In genomic region chr7:82154728-82155127, GRCh38 we compare ENCODE assay signal across 15 cellular contexts.
DNase-seq lines count a peak whose midpoint lies in the region; FAIRE-seq and TF ChIP-seq lines count a peak whose summit lies in the region.
"Had no signal": no experiment of that assay in that cellular context is flagged by ENCODE, and none has a peak within 500 bp of the region (broad histone marks: within the 10 kb centered on the region; RNA-seq: fewer than 3 reads in every experiment).

No MANE protein-coding gene starts in this region.

- no peaks in the 10 kb centered on the region for H3K79me1 ChIP-seq in H1 (ENCODE audit: low read depth, low read length)

- H3K23ac ChIP-seq in H1 (ENCODE audit: insufficient read length) = no peak overlapping the region

- TF ChIP-seq RAD21 in H1 (IDR thresholded peaks at IDR 0.05 in 1 of 2, conservative IDR thresholded peaks at IDR 0.05 in 1 of 2; ENCODE audit: low read depth in 2 of 2, low read length in 2 of 2) = no peak

- H2BK20ac ChIP-seq in H1 (ENCODE audit: low read length) = no peak overlapping the region

- no peak overlapping the region for H4K91ac ChIP-seq in H1 (replicated peaks; ENCODE audit: insufficient read length, low read length)

- no peaks in the 10 kb centered on the region for H4K20me1 ChIP-seq in H1 (replicated peaks in 1 of 2; ENCODE audit: control insufficient read depth in 1 of 2, insufficient read depth in 2 of 2, low read length in 2 of 2)

- H2AK5ac ChIP-seq in H1 (ENCODE audit: low read depth, low read length) = no peak overlapping the region

- TF ChIP-seq CTCF in HEK293 (tag by site-specific recombination; IDR thresholded peaks at IDR 0.05) (no peak), H1 (IDR thresholded peaks at IDR 0.05; ENCODE audit: control extremely low read depth in 1 of 3, insufficient read depth in 1 of 3, low read depth in 1 of 3, low read length in 3 of 3) (no peak), type B pancreatic cell (conservative IDR thresholded peaks at IDR 0.05) (no peak)

- H2BK5ac ChIP-seq in H1 (ENCODE audit: low read depth, low read length) = no peak overlapping the region

- no peak overlapping the region for H3K4me3 ChIP-seq in HEK293 (ENCODE audit: low read depth, low read length)
- H3K4me3 ChIP-seq in H1 (ENCODE audit: extremely low read depth in 1 of 4, insufficient read depth in 2 of 4, low read depth in 3 of 4, low read length in 4 of 4) = no peak overlapping the region

- FAIRE-seq in H1 (lab: Jason Lieb, UNC) = no peak
- FAIRE-seq: GM12892 had no signal

- no peaks in the 10 kb centered on the region for H3K36me3 Mint-ChIP-seq in type B pancreatic cell
- H3K36me3 Mint-ChIP-seq: CD4-positive, alpha-beta memory T cell had no signal

- WGBS in H1 (ENCODE audit: extremely low coverage in 1 of 2, insufficient coverage in 1 of 2, insufficient read length in 1 of 2, insufficient replicate concordance in 2 of 2, low coverage in 1 of 2, low lambda C conversion rate in 2 of 2, missing lambda C conversion rate in 1 of 2), 2 experiments = 86% methylated on average over 2 of the region's 2 CpGs; no CpG with 5 or more reads in 1 of the 2 experiments

- TF ChIP-seq EP300 in H1 (IDR thresholded peaks at IDR 0.05; ENCODE audit: borderline replicate concordance in 1 of 2, low read depth in 2 of 2, low read length in 2 of 2) = no peak

- H2BK12ac ChIP-seq in H1 (ENCODE audit: low read depth, low read length) = peak overlapping the region; percentile 96; the same call in 1 of the 2 replicates

- H3K9me3 ChIP-seq in HEK293 (ENCODE audit: control insufficient read depth, insufficient read depth, low read depth, low read length) (no peaks in the 10 kb centered on the region), H1 (ENCODE audit: insufficient read depth in 2 of 2, low read depth in 1 of 2, low read length in 1 of 2) (no peaks in the 10 kb centered on the region)
- H3K9me3 ChIP-seq: Caco-2 had no signal

- H3K9me3 Mint-ChIP-seq in type B pancreatic cell = no peaks in the 10 kb centered on the region

- peak overlapping the region; percentile 17 for H3K27ac Mint-ChIP-seq in type B pancreatic cell
- H3K27ac Mint-ChIP-seq: CD4-positive, alpha-beta memory T cell had no signal

- H2BK15ac ChIP-seq in H1 (ENCODE audit: low read length) = no peak overlapping the region

- no peak overlapping the region for H3K4ac ChIP-seq in H1 (replicated peaks; ENCODE audit: insufficient read length, low read depth, low read length)

- no peak overlapping the region for H4K8ac ChIP-seq in H1 (ENCODE audit: extremely low read depth, insufficient read depth, low read length)

- no peak overlapping the region for H3K4me2 ChIP-seq in H1 (ENCODE audit: insufficient read depth in 1 of 2, low read depth in 2 of 2, low read length in 2 of 2)

- no peak for TF ChIP-seq POLR2A in H1 (IDR thresholded peaks at IDR 0.05; ENCODE audit: control extremely low read depth in 1 of 2, low read depth in 2 of 2, low read length in 2 of 2)

- H4K5ac ChIP-seq in H1 (ENCODE audit: insufficient read length, low read depth, low read length) = no peak overlapping the region

- no peaks in the 10 kb centered on the region for H3K23me2 ChIP-seq in H1 (ENCODE audit: low read depth, low read length)

- H3K36me3 ChIP-seq in HEK293 (ENCODE audit: control insufficient read depth in 2 of 2, insufficient read depth in 1 of 2, low read length in 2 of 2) = no peaks in the 10 kb centered on the region
- no peaks in the 10 kb centered on the region for H3K36me3 ChIP-seq in H1 (ENCODE audit: control insufficient read depth in 2 of 4, insufficient read depth in 4 of 4, low read length in 3 of 4)

- POLR2A ChIA-PET in HEK293 (lab: Yijun Ruan, JAX) (no interaction called here), H1 (lab: Charles Lee; ENCODE audit: partially characterized antibody) (no interaction called here)

- H3K27ac ChIP-seq in HEK293 (ENCODE audit: extremely low read depth, low read depth, low read length) = no peak overlapping the region
- no peak overlapping the region for H3K27ac ChIP-seq in H1 (ENCODE audit: low read depth, low read length)

- H3K9ac ChIP-seq in H1 (replicated peaks in 1 of 4; ENCODE audit: extremely low read depth in 1 of 4, low read depth in 3 of 4, low read length in 3 of 4) = no peak overlapping the region

- H3K4me3 Mint-ChIP-seq in type B pancreatic cell = no peak overlapping the region
- H3K4me3 Mint-ChIP-seq: CD4-positive, alpha-beta memory T cell had no signal

- CTCF ChIA-PET in HEK293 (lab: Yijun Ruan, JAX) (no interaction called here), H1 (lab: Charles Lee; ENCODE audit: partially characterized antibody) (no interaction called here)

- no peak overlapping the region for H2BK120ac ChIP-seq in H1 (replicated peaks; ENCODE audit: low read depth, low read length)

- peaks cover 9% of the 10 kb centered on the region for H3K4me1 Mint-ChIP-seq in type B pancreatic cell (ENCODE audit: unreplicated experiment)
- H3K4me1 Mint-ChIP-seq: CD4-positive, alpha-beta memory T cell had no signal

- H3K79me2 ChIP-seq in H1 (ENCODE audit: control insufficient read depth in 1 of 2, insufficient read depth in 2 of 2, low read length in 2 of 2) = no peaks in the 10 kb centered on the region

- H3K18ac ChIP-seq in H1 (ENCODE audit: extremely low read depth, low read length) = no peak overlapping the region

- no peak overlapping the region for H3K56ac ChIP-seq in H1 (replicated peaks; ENCODE audit: insufficient read length, low read depth, low read length)

- no peak overlapping the region for H2AFZ ChIP-seq in H1 (ENCODE audit: low read length)

- peak; percentile 89 for DNase-seq in NCI-H69 (lab: John Stamatoyannopoulos, UW)
- no peak for DNase-seq in H1 (ENCODE audit: low read depth in 1 of 2, low spot score in 2 of 2)
- no peak for DNase-seq in type B pancreatic cell (ENCODE audit: extremely low spot score, unreplicated experiment)
- no peak for DNase-seq in stimulated activated CD4-positive, alpha-beta T cell treated with anti-CD3 and anti-CD28 coated beads, Interleukin-15, amount 100 ng/mL, for 24 hours
- no peak for DNase-seq in medulla oblongata (ENCODE audit: extremely low spot score)
- DNase-seq: C1 segment of cervical spinal cord; Caco-2; CD4-positive, alpha-beta memory T cell; DMS153; DND-41; GOT3; H7; HCEC 1CT had no signal

- no peaks in the 10 kb centered on the region for H3K27me3 Mint-ChIP-seq in type B pancreatic cell
- H3K27me3 Mint-ChIP-seq: CD4-positive, alpha-beta memory T cell had no signal

- H3K4me1 ChIP-seq in HEK293 (ENCODE audit: control insufficient read depth, insufficient read depth, low read length) = peaks cover 26% of the 10 kb centered on the region
- peaks cover 0 to 2% (median 0%) of the 10 kb centered on the region in 4 experiments; a peak in 1 of 7 replicates for H3K4me1 ChIP-seq in H1 (replicated peaks in 1 of 4; ENCODE audit: control insufficient read depth in 3 of 4, insufficient read depth in 4 of 4, low read length in 3 of 4)
- H3K4me1 ChIP-seq: Caco-2 had no signal

- no peak overlapping the region for H3K14ac ChIP-seq in H1 (ENCODE audit: insufficient read length)

- H3K27me3 ChIP-seq in H1 (replicated peaks in 1 of 4; ENCODE audit: control insufficient read depth in 3 of 4, extremely low read depth in 1 of 4, insufficient read depth in 3 of 4, low read length in 3 of 4) = no peaks in the 10 kb centered on the region; a peak in 2 of 7 replicates

TF ChIP-seq in HEK293, 187 proteins besides CTCF, POLR2A, EP300 and RAD21:
- peak; percentile 95 for TF ChIP-seq ZNF184 (tag by site-specific recombination; IDR thresholded peaks at IDR 0.05)
- no peak for TF ChIP-seq ZNF580 (tag by site-specific recombination; IDR thresholded peaks at IDR 0.05)
TF ChIP-seq in HEK293: peak in this region for 1.

TF ChIP-seq in H1, 55 proteins besides CTCF, POLR2A, EP300 and RAD21 (continues in another document):
- no peak for TF ChIP-seq ZNF274 (IDR thresholded peaks at IDR 0.05; ENCODE audit: borderline replicate concordance, extremely low read depth, low read length)
- TF ChIP-seq KDM1A (IDR thresholded peaks at IDR 0.05; ENCODE audit: borderline replicate concordance, low read length) = no peak
- no peak for TF ChIP-seq ASH2L (IDR thresholded peaks at IDR 0.05; ENCODE audit: low read length)
- no peak for TF ChIP-seq RFX5 (IDR thresholded peaks at IDR 0.05; ENCODE audit: borderline replicate concordance, low read depth, low read length)
- TF ChIP-seq MAFK (IDR thresholded peaks at IDR 0.05; ENCODE audit: low read depth, low read length) = no peak
- TF ChIP-seq GTF2F1 (IDR thresholded peaks at IDR 0.05; ENCODE audit: borderline replicate concordance, low read depth, low read length) = no peak
- no peak for TF ChIP-seq SIRT6 (IDR thresholded peaks at IDR 0.05; ENCODE audit: low read length)
- TF ChIP-seq EZH2 (IDR thresholded peaks at IDR 0.05; ENCODE audit: low read depth, low read length, severe bottlenecking) = no peak
- TF ChIP-seq POLR2AphosphoS5 (IDR thresholded peaks at IDR 0.05; ENCODE audit: low read depth, low read length) = no peak
- no peak for TF ChIP-seq SP1 (IDR thresholded peaks at IDR 0.05; ENCODE audit: low read depth, low read length)
- no peak for TF ChIP-seq JUN (IDR thresholded peaks at IDR 0.05; ENCODE audit: low read depth, low read length)
